23 cellular contexts compared by ENCODE assay signal in genomic region chr2:112073875-112074274, GRCh38. TPM values are rescaled to one million over a fixed set of nuclear protein-coding genes. Genes with fewer than 3 reads are reported as not detected.
DNase-seq lines count a peak whose midpoint lies in the region; ATAC-seq lines count a peak whose summit lies in the region.
"Had no signal": no experiment of that assay in that cellular context is flagged by ENCODE, and none has a peak within 500 bp of the region (broad histone marks: within the 10 kb centered on the region; RNA-seq: fewer than 3 reads in every experiment).

No MANE protein-coding gene starts in this region.

- peaks cover 4% of the 10 kb centered on the region for H3K9me3 Mint-ChIP-seq in activated naive CD4-positive, alpha-beta T cell treated with anti-CD3 and anti-CD28 coated beads, Interleukin-2, amount 50 U/mL, for 24 hours
- peaks cover 15% of the 10 kb centered on the region for H3K9me3 Mint-ChIP-seq in activated naive CD8-positive, alpha-beta T cell treated with anti-CD3 and anti-CD28 coated beads for 36 hours
- peaks cover 13% of the 10 kb centered on the region for H3K9me3 Mint-ChIP-seq in stimulated activated memory B cell treated with anti-CD40 and anti-IgM and Interleukin-4, amounts not matched to agents 10 μg/mL and 1 μg/mL and 100 μg/mL, for 72 hours

- no peak for ATAC-seq in stimulated activated memory B cell treated with anti-CD40 and anti-IgM and Interleukin-4, amounts not matched to agents 10 μg/mL and 1 μg/mL and 100 μg/mL, for 72 hours
- ATAC-seq in GM18909 (IDR thresholded peaks at IDR 0.05; ENCODE audit: poor library complexity, unreplicated experiment): no peak
- ATAC-seq: activated naive CD4-positive, alpha-beta T cell treated with anti-CD3 and anti-CD28 coated beads, Interleukin-2, amount 50 U/mL, for 72 hours; effector memory CD8-positive, alpha-beta T cell; psoas muscle; WTC11 had no signal

- peak overlapping the region; percentile 76 for H3K27ac Mint-ChIP-seq in activated naive CD4-positive, alpha-beta T cell treated with anti-CD3 and anti-CD28 coated beads, Interleukin-2, amount 50 U/mL, for 24 hours
- peak overlapping the region; percentile 73 for H3K27ac Mint-ChIP-seq in activated naive CD8-positive, alpha-beta T cell treated with anti-CD3 and anti-CD28 coated beads for 36 hours
- peak overlapping the region; percentile 53 for H3K27ac Mint-ChIP-seq in stimulated activated memory B cell treated with anti-CD40 and anti-IgM and Interleukin-4, amounts not matched to agents 10 μg/mL and 1 μg/mL and 100 μg/mL, for 72 hours
- H3K27ac Mint-ChIP-seq: activated CD4-positive, alpha-beta memory T cell treated with anti-CD3 and anti-CD28 coated beads, Interleukin-2, amount 10 ng/mL, durations not matched to agents 7 days and 5 days; brain; WTC11 had no signal

- no peak overlapping the region for H3K4me3 Mint-ChIP-seq in activated naive CD4-positive, alpha-beta T cell treated with anti-CD3 and anti-CD28 coated beads, Interleukin-2, amount 50 U/mL, for 24 hours
- no peak overlapping the region for H3K4me3 Mint-ChIP-seq in activated naive CD8-positive, alpha-beta T cell treated with anti-CD3 and anti-CD28 coated beads for 36 hours
- H3K4me3 Mint-ChIP-seq in stimulated activated memory B cell treated with anti-CD40 and anti-IgM and Interleukin-4, amounts not matched to agents 10 μg/mL and 1 μg/mL and 100 μg/mL, for 72 hours: no peak overlapping the region
- H3K4me3 Mint-ChIP-seq: activated CD4-positive, alpha-beta memory T cell treated with anti-CD3 and anti-CD28 coated beads, Interleukin-2, amount 10 ng/mL, durations not matched to agents 7 days and 5 days; brain; effector memory CD8-positive, alpha-beta T cell; WTC11 had no signal

- peaks cover 42% of the 10 kb centered on the region for H3K4me1 Mint-ChIP-seq in activated naive CD4-positive, alpha-beta T cell treated with anti-CD3 and anti-CD28 coated beads, Interleukin-2, amount 50 U/mL, for 24 hours
- peaks cover 47% of the 10 kb centered on the region for H3K4me1 Mint-ChIP-seq in activated naive CD8-positive, alpha-beta T cell treated with anti-CD3 and anti-CD28 coated beads for 36 hours
- peaks cover 50% of the 10 kb centered on the region for H3K4me1 Mint-ChIP-seq in stimulated activated memory B cell treated with anti-CD40 and anti-IgM and Interleukin-4, amounts not matched to agents 10 μg/mL and 1 μg/mL and 100 μg/mL, for 72 hours

- no peaks in the 10 kb centered on the region for H3K27me3 Mint-ChIP-seq in activated naive CD4-positive, alpha-beta T cell treated with anti-CD3 and anti-CD28 coated beads, Interleukin-2, amount 50 U/mL, for 24 hours
- H3K27me3 Mint-ChIP-seq in activated naive CD8-positive, alpha-beta T cell treated with anti-CD3 and anti-CD28 coated beads for 36 hours: no peaks in the 10 kb centered on the region
- H3K27me3 Mint-ChIP-seq in stimulated activated memory B cell treated with anti-CD40 and anti-IgM and Interleukin-4, amounts not matched to agents 10 μg/mL and 1 μg/mL and 100 μg/mL, for 72 hours: no peaks in the 10 kb centered on the region
- H3K27me3 Mint-ChIP-seq: activated CD4-positive, alpha-beta memory T cell treated with anti-CD3 and anti-CD28 coated beads, Interleukin-2, amount 10 ng/mL, durations not matched to agents 7 days and 5 days; brain; effector memory CD8-positive, alpha-beta T cell had no signal

- DNase-seq in activated naive CD4-positive, alpha-beta T cell treated with anti-CD3 and anti-CD28 coated beads, Interleukin-2, amount 50 U/mL, for 16 hours: no peak
- DNase-seq in M059J (ENCODE audit: low read depth): peak; percentile 37
- no peak for DNase-seq in activated naive CD8-positive, alpha-beta T cell treated with anti-CD3 and anti-CD28 coated beads for 36 hours
- DNase-seq in inferior parietal cortex (ENCODE audit: extremely low spot score): no peak
- DNase-seq in islet precursor cell: no peak
- DNase-seq: activated CD4-positive, alpha-beta memory T cell treated with anti-CD3 and anti-CD28 coated beads, Interleukin-2, amount 10 ng/mL, durations not matched to agents 7 days and 5 days; effector memory CD8-positive, alpha-beta T cell; esophagus squamous epithelium; kidney glomerular epithelial cell; mammary epithelial cell; NCI-H1105 treated with DMSO at 0.1 percent for 48 hours; NCI-H2081 treated with DMSO at 0.1 percent for 48 hours; NCI-H446 treated with DMSO at 0.1 percent for 48 hours; psoas muscle; stimulated activated CD4-positive, alpha-beta T cell treated with anti-CD3 and anti-CD28 coated beads, Interleukin-2, amount 100 ng/mL, for 24 hours; stimulated activated naive CD4-positive, alpha-beta T cell treated with Interleukin-2 at 50 U/mL for 16 hours; T-helper 9 cell had no signal

- peaks cover 42% of the 10 kb centered on the region for H3K36me3 Mint-ChIP-seq in activated naive CD4-positive, alpha-beta T cell treated with anti-CD3 and anti-CD28 coated beads, Interleukin-2, amount 50 U/mL, for 24 hours
- peaks cover 61% of the 10 kb centered on the region for H3K36me3 Mint-ChIP-seq in activated naive CD8-positive, alpha-beta T cell treated with anti-CD3 and anti-CD28 coated beads for 36 hours
- H3K36me3 Mint-ChIP-seq in stimulated activated memory B cell treated with anti-CD40 and anti-IgM and Interleukin-4, amounts not matched to agents 10 μg/mL and 1 μg/mL and 100 μg/mL, for 72 hours: peaks cover 80% of the 10 kb centered on the region

RNA-seq across cellular contexts. Expression of gene TMEM87B, which starts 18.8 kb away (rescaled TPM):
- 21.9 and 27.3 TPM in 2 replicates for total RNA-seq in M059J (2014; rRNA removed; shearing (Covaris generic))
- total RNA-seq in activated naive CD8-positive, alpha-beta T cell treated with anti-CD3 and anti-CD28 coated beads for 36 hours: 10 to 100 TPM; 13.3 to 16.9 TPM
